Comparison of ENCODE assay signal across 2 cellular contexts in the genomic region with DNA sequence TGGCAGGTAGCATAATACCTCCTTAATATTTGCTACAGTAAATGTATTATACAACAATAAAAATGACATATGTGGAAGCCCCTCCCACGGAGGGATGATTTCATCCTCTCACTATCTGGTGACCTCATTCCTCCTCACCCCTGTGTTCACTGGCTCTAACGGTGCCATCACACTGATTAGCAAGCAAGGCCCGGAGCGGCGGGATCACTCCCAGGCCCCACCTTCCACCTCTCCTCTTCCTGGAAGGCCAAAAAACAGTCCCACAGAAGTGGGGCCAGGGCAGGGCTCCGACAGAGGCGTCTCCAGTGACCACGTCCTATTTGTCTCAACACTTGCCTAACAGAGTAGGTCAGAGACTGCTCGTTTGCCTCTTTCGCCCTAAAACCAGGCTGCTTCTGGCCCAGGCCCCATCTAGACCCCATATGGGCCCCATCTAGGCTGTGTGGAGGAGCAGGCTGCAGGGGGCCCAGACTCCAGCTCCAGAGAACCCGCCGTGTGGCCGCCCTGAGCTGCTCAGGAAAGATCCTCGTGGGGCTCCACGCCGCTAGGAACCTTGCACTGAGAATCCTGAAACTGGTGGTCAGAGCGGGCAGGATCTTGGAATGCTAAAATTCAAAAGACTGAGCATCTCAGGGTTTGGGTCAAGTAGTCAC.
TF ChIP-seq lines count a peak whose summit lies in the region.

No MANE protein-coding gene starts in this region.

TF ChIP-seq in IMR-90, 13 proteins besides CTCF, POLR2A, EP300 and RAD21:
- TF ChIP-seq MAFK (IDR thresholded peaks at IDR 0.05; ENCODE audit: low read depth, low read length) (no peak), CHD1 (IDR thresholded peaks at IDR 0.05; ENCODE audit: low read depth, low read length) (no peak), CEBPB (IDR thresholded peaks at IDR 0.05; ENCODE audit: low read depth, low read length) (0 out of 2 replicates have a peak, but pooled peaks have one; percentile 27), MXI1 (IDR thresholded peaks at IDR 0.05; ENCODE audit: borderline replicate concordance, low read depth, low read length) (no peak), SMC3 (IDR thresholded peaks at IDR 0.05; ENCODE audit: low read depth, low read length) (no peak), RFX5 (IDR thresholded peaks at IDR 0.05; ENCODE audit: low read depth, low read length) (no peak), NFE2L2 (IDR thresholded peaks at IDR 0.05; ENCODE audit: low read depth, low read length) (no peak), MAZ (IDR thresholded peaks at IDR 0.05; ENCODE audit: borderline replicate concordance, low read depth, low read length) (peak; percentile 31; the same call in 1 of the 2 replicates), RCOR1 (IDR thresholded peaks at IDR 0.05; ENCODE audit: insufficient replicate concordance, low read length) (no peak), FOS (IDR thresholded peaks at IDR 0.05; ENCODE audit: low read depth, low read length) (0 out of 2 replicates have a peak, but pooled peaks have one; percentile 15), BHLHE40 (IDR thresholded peaks at IDR 0.05; ENCODE audit: low read depth, low read length) (no peak)
- TF ChIP-seq, protein P1, sequence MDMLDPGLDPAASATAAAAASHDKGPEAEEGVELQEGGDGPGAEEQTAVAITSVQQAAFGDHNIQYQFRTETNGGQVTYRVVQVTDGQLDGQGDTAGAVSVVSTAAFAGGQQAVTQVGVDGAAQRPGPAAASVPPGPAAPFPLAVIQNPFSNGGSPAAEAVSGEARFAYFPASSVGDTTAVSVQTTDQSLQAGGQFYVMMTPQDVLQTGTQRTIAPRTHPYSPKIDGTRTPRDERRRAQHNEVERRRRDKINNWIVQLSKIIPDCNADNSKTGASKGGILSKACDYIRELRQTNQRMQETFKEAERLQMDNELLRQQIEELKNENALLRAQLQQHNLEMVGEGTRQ (IDR thresholded peaks at IDR 0.05; ENCODE audit: low read depth, low read length) = no peak
- TF ChIP-seq, protein P2, sequence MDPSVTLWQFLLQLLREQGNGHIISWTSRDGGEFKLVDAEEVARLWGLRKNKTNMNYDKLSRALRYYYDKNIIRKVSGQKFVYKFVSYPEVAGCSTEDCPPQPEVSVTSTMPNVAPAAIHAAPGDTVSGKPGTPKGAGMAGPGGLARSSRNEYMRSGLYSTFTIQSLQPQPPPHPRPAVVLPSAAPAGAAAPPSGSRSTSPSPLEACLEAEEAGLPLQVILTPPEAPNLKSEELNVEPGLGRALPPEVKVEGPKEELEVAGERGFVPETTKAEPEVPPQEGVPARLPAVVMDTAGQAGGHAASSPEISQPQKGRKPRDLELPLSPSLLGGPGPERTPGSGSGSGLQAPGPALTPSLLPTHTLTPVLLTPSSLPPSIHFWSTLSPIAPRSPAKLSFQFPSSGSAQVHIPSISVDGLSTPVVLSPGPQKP (IDR thresholded peaks at IDR 0.05; ENCODE audit: borderline replicate concordance, low read depth, low read length) = no peak

TF ChIP-seq in H1, 55 proteins besides CTCF, POLR2A, EP300 and RAD21:
- TF ChIP-seq TAF1 (IDR thresholded peaks at IDR 0.05; ENCODE audit: low read depth, low read length) (no peak), TEAD4 (IDR thresholded peaks at IDR 0.05; ENCODE audit: low read depth, low read length) (no peak), CREB1 (IDR thresholded peaks at IDR 0.05) (0 out of 2 replicates have a peak, but pooled peaks have one; percentile 26), CBX5 (IDR thresholded peaks at IDR 0.05; ENCODE audit: low read depth, low read length) (no peak), SRF (IDR thresholded peaks at IDR 0.05; ENCODE audit: low read depth, low read length) (no peak)
- TF ChIP-seq, protein P3, sequence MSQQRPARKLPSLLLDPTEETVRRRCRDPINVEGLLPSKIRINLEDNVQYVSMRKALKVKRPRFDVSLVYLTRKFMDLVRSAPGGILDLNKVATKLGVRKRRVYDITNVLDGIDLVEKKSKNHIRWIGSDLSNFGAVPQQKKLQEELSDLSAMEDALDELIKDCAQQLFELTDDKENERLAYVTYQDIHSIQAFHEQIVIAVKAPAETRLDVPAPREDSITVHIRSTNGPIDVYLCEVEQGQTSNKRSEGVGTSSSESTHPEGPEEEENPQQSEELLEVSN (IDR thresholded peaks at IDR 0.05) = no peak
